14 cellular contexts compared by ENCODE assay signal in genomic region chr3:81726132-81726531, GRCh38. TPM values are rescaled to one million over a fixed set of nuclear protein-coding genes. Genes with fewer than 3 reads are reported as not detected.
DNase-seq lines count a peak whose midpoint lies in the region; ATAC-seq, FAIRE-seq and TF ChIP-seq lines count a peak whose summit lies in the region.
"Had no signal": no experiment of that assay in that cellular context is flagged by ENCODE, and none has a peak within 500 bp of the region (broad histone marks: within the 10 kb centered on the region; RNA-seq: fewer than 3 reads in every experiment).

No MANE protein-coding gene starts in this region.

- no peaks in the 10 kb centered on the region for H4K20me1 ChIP-seq in PC-3 (ENCODE audit: low read length)

- BruUV-seq in PC-3 (replicated peaks; lab: Mats Ljungman, UMichigan): no TSS peak

- peaks cover 61% of the 10 kb centered on the region for H3K79me2 ChIP-seq in PC-3 (ENCODE audit: low read length)

- peak; percentile 27 for DNase-seq in AG08395 (ENCODE audit: low spot score)
- no peak for DNase-seq in GM19239 (ENCODE audit: insufficient read length, low spot score)
- DNase-seq in PC-3: peak; percentile 59
- peak; percentile 44 for DNase-seq in fibroblast of peridontal ligament (ENCODE audit: extremely low read depth)
- DNase-seq in H7: no peak
- no peak for DNase-seq in globus pallidus (ENCODE audit: low spot score)
- DNase-seq: activated naive CD4-positive, alpha-beta T cell treated with anti-CD3 and anti-CD28 coated beads for 36 hours; esophagus squamous epithelium; GF-D8; right lobe of liver had no signal

- H3K27me3 ChIP-seq in PC-3 (ENCODE audit: low read length) (no peaks in the 10 kb centered on the region), H7 (ENCODE audit: control insufficient read depth, insufficient read depth, low read length) (no peaks in the 10 kb centered on the region)
- H3K27me3 ChIP-seq: esophagus squamous epithelium, right lobe of liver had no signal

- H3K27ac ChIP-seq in PC-3 (ENCODE audit: low read length): peak overlapping the region; percentile 91
- H3K27ac ChIP-seq: C4-2B, esophagus squamous epithelium, HL-60, right lobe of liver had no signal

- H3K36me3 ChIP-seq in PC-3 (ENCODE audit: low read depth, low read length) (no peaks in the 10 kb centered on the region), H7 (replicated peaks; ENCODE audit: control insufficient read depth, insufficient read depth, low read length) (no peaks in the 10 kb centered on the region)
- H3K36me3 ChIP-seq: esophagus squamous epithelium, right lobe of liver had no signal

- CTCF ChIA-PET in PC-3 (lab: Charles Lee): no interaction called here

- H3K4me1 ChIP-seq in PC-3 (ENCODE audit: insufficient read depth, low read length): peaks cover 50% of the 10 kb centered on the region

- POLR2A ChIA-PET in PC-3 (lab: Charles Lee; ENCODE audit: unreplicated experiment): interaction anchor here (0.5 to 0.7 kb wide), 2 partner anchors 9 to 41 kb away, joined by 3 read pairs; no protein-coding TSS in a partner anchor

- no peak for TF ChIP-seq CTCF in PC-3 (conservative IDR thresholded peaks at IDR 0.05; ENCODE audit: low read depth, low read length)

- no peaks in the 10 kb centered on the region for H3K9me2 ChIP-seq in PC-3 (replicated peaks; ENCODE audit: low read length)

- peak overlapping the region; percentile 79 for H3K4me2 ChIP-seq in PC-3 (ENCODE audit: low read length)

- H3K4me3 ChIP-seq in PC-3 (ENCODE audit: low read length) (peak overlapping the region; percentile 48), H7 (ENCODE audit: insufficient read depth, low read depth, low read length) (no peak overlapping the region)
- H3K4me3 ChIP-seq: esophagus squamous epithelium, right lobe of liver had no signal

- ATAC-seq in PC-3 (peak; percentile 60), GM18519 (IDR thresholded peaks at IDR 0.05; ENCODE audit: low FRiP score, unreplicated experiment) (no peak), GM19455 (IDR thresholded peaks at IDR 0.05; ENCODE audit: unreplicated experiment) (no peak)
- ATAC-seq: right lobe of liver had no signal

- peak; percentile 44 for FAIRE-seq in GM19239 (lab: Jason Lieb, UNC)

- no peaks in the 10 kb centered on the region for H3F3A ChIP-seq in PC-3 (ENCODE audit: low read length, unreplicated experiment)

- H3K9me3 ChIP-seq in PC-3 (ENCODE audit: low read length): no peaks in the 10 kb centered on the region
- H3K9me3 ChIP-seq: esophagus squamous epithelium, right lobe of liver had no signal

- intact Hi-C loops in PC-3 (cut with micrococcal nuclease): loop anchor here (1.0 kb wide), 1 partner anchor 17 kb away; no protein-coding TSS in a partner anchor

- H2AFZ ChIP-seq in PC-3 (ENCODE audit: low read length): no peak overlapping the region

- peak overlapping the region; percentile 73 for H3K9ac ChIP-seq in PC-3 (ENCODE audit: low read length)

RNA-seq across cellular contexts. Expression of gene GBE1, which starts 35.3 kb away (rescaled TPM):
- total RNA-seq in PC-3 (2014; rRNA removed): 56.6 and 57.7 TPM in 2 replicates
- total RNA-seq in H7 (2014; rRNA removed; shearing (Covaris generic)): 7.7 and 8.6 TPM in 2 replicates

Comparison
In these comparisons a context has a peak if more than half of its experiments do, and no peak if none do; other contexts are left out.
1. DNase-seq: peak in AG08395 (single experiment), PC-3 (single experiment) and fibroblast of peridontal ligament (single experiment); none in GM19239 (single experiment), H7 (single experiment) and globus pallidus (single experiment).